ENCODE assay signal across 8 cellular contexts in the genomic region with DNA sequence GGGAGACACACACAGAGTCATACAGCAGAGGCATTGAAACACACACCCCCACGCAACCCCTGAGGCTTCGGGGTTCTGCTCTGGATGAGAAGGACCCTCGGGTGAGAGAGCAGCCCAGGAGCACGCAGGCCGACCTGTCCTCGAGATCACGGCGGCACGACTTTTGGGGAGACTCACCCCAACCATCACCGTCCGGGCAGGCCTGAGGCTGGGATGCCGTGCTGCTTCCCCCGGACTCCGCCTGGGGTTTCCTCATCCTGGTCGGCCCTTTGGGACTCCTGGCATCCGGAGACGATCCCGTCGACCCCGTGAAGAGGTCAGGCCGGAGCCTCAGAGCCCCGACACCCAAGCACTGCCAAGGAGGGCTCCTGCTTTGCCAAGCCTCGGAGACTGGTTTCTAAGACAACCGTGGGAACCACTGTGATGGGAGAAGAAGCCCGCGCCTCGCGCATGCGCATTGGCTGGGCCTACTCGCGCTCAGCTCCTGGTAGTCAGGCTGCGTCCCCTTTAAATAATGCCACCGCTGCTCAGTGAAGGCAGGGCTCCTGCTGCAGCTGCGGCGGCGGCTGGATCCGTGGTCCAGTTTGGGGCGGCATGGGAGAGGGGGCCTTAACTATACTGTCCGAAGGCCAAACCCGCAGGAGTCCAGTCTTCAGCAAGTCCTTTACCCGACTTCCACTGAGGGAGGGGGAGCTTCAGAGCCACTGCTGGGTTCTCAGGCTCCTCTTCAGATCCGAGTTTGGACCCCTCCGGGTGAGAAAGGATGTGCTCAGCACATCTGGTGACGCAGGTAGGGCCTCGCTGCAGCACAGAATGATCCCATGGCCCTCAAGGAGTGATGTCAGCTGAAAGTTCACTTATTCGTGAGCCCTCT.
DNase-seq lines count a peak whose midpoint lies in the region; TF ChIP-seq lines count a peak whose summit lies in the region.

No MANE protein-coding gene starts in this region.

- no peak overlapping the region for H3K27ac ChIP-seq in thymus (ENCODE audit: low read depth)

- peak overlapping the region; percentile 5 to 25 for H3K4me3 Mint-ChIP-seq in CD14-positive monocyte
- peak overlapping the region; percentile 28 for H3K4me3 Mint-ChIP-seq in activated naive CD4-positive, alpha-beta T cell treated with anti-CD3 and anti-CD28 coated beads for 36 hours

- H3K4me3 ChIP-seq in HAP-1 (peak overlapping the region; percentile 9; the same call in 1 of the 2 replicates), thymus (ENCODE audit: low read length) (peak overlapping the region; percentile 35)

- CTCF ChIA-PET in activated naive CD4-positive, alpha-beta T cell treated with anti-CD3 and anti-CD28 coated beads for 36 hours (lab: Charles Lee) = no interaction called here

- H3K27me3 ChIP-seq in HAP-1 (ENCODE audit: low read depth) = no peaks in the 10 kb centered on the region
- peaks cover 40% of the 10 kb centered on the region for H3K27me3 ChIP-seq in thymus (ENCODE audit: control insufficient read depth, insufficient read depth)

- peaks cover 42 to 70% (median 63%) of the 10 kb centered on the region in 3 donors for H3K27me3 Mint-ChIP-seq in CD14-positive monocyte (ENCODE audit: low read depth in 3 of 3)
- peaks cover 44% of the 10 kb centered on the region for H3K27me3 Mint-ChIP-seq in activated naive CD4-positive, alpha-beta T cell treated with anti-CD3 and anti-CD28 coated beads for 36 hours (ENCODE audit: low read depth)

- DNase-seq in CD14-positive monocyte (ENCODE audit: low spot score) (no peak), HAP-1 (ENCODE audit: low spot score in 2 of 2) (peak; percentile 38 to 74), NCI-H82 (lab: John Stamatoyannopoulos, UW) (peak; percentile 83), germinal center (ENCODE audit: low spot score) (peak; percentile 65), nucleus accumbens (lab: John Stamatoyannopoulos, UW) (peak; percentile 41 to 95 (median 83)), ACHN (no peak)
- DNase-seq in activated naive CD4-positive, alpha-beta T cell treated with anti-CD3 and anti-CD28 coated beads for 36 hours = peak; percentile 66

- no peaks in the 10 kb centered on the region for H3K36me3 ChIP-seq in HAP-1 (replicated peaks)
- H3K36me3 ChIP-seq in thymus (ENCODE audit: control insufficient read depth, insufficient read depth) = no peaks in the 10 kb centered on the region

- H3K4me1 ChIP-seq in HAP-1 (peaks cover 4% of the 10 kb centered on the region), thymus (ENCODE audit: control insufficient read depth, insufficient read depth, low read length) (no peaks in the 10 kb centered on the region)

- no peaks in the 10 kb centered on the region for H3K36me3 Mint-ChIP-seq in CD14-positive monocyte
- H3K36me3 Mint-ChIP-seq in activated naive CD4-positive, alpha-beta T cell treated with anti-CD3 and anti-CD28 coated beads for 36 hours (ENCODE audit: low read depth) = no peaks in the 10 kb centered on the region

- H3K9me3 ChIP-seq in HAP-1 = no peaks in the 10 kb centered on the region
- no peaks in the 10 kb centered on the region for H3K9me3 ChIP-seq in thymus (ENCODE audit: control insufficient read depth)

- H3K4me1 Mint-ChIP-seq in CD14-positive monocyte = peaks cover 15% of the 10 kb centered on the region
- H3K4me1 Mint-ChIP-seq in activated naive CD4-positive, alpha-beta T cell treated with anti-CD3 and anti-CD28 coated beads for 36 hours (ENCODE audit: low read depth) = peaks cover 13% of the 10 kb centered on the region

- H3K27ac Mint-ChIP-seq in CD14-positive monocyte = no peak overlapping the region
- H3K27ac Mint-ChIP-seq in activated naive CD4-positive, alpha-beta T cell treated with anti-CD3 and anti-CD28 coated beads for 36 hours = no peak overlapping the region

- WGBS in thymus = 26% methylated on average over 46 of the region's 46 CpGs

- intact Hi-C loops in CD14-positive monocyte (cut with micrococcal nuclease) = no loop called here
- intact Hi-C loops in activated naive CD4-positive, alpha-beta T cell treated with anti-CD3 and anti-CD28 coated beads for 36 hours (cut with micrococcal nuclease) = no loop called here

- H3K9me3 Mint-ChIP-seq in CD14-positive monocyte = peaks cover 0 to 21% (median 7%) of the 10 kb centered on the region in 7 donors
- no peaks in the 10 kb centered on the region for H3K9me3 Mint-ChIP-seq in activated naive CD4-positive, alpha-beta T cell treated with anti-CD3 and anti-CD28 coated beads for 36 hours

- in situ Hi-C loops in HAP-1 (cut with MboI; ENCODE audit: low sequenced_read_pairs) (loop anchor here (25.0 kb wide), 3 partner anchors 156 to 881 kb away; partner anchors contain the start of genes APMAP and GINS1), ACHN (cut with HindIII; ENCODE audit: low pct_ligation_motif_present, low pct_unique_long_range_greater_than_20kb, low sequenced_read_pairs) (no loop called here)

- TF ChIP-seq CTCF in CD14-positive monocyte (IDR thresholded peaks at IDR 0.05) = no peak

Comparison
In these comparisons a context has a peak if more than half of its experiments do, and no peak if none do; other contexts are left out.
1. DNase-seq: peak in HAP-1 (2 of 2), NCI-H82 (single experiment), activated naive CD4-positive, alpha-beta T cell treated with anti-CD3 and anti-CD28 coated beads for 36 hours (single experiment), germinal center (single experiment) and nucleus accumbens (56 of 56); none in CD14-positive monocyte (single experiment) and ACHN (single experiment).